9 cellular contexts compared by ENCODE assay signal in genomic region chr5:50967388-50968039, GRCh38.
DNase-seq lines count a peak whose midpoint lies in the region; ATAC-seq and TF ChIP-seq lines count a peak whose summit lies in the region.
"Had no signal": no experiment of that assay in that cellular context is flagged by ENCODE, and none has a peak within 500 bp of the region (broad histone marks: within the 10 kb centered on the region; RNA-seq: fewer than 3 reads in every experiment).

No MANE protein-coding gene starts in this region.

- peaks cover 34 to 69% (median 58%) of the 10 kb centered on the region in 6 donors for H3K4me1 ChIP-seq in spleen

- DNase-seq in NOMO-1 treated with DMSO at 0.1 percent for 48 hours (lab: John Stamatoyannopoulos, UW; ENCODE audit: unreplicated experiment) (peak; percentile 14), NOMO-1 (lab: John Stamatoyannopoulos, UW; ENCODE audit: unreplicated experiment in 2 of 2) (no peak), spleen (peak; percentile 66), HEK293T (ENCODE audit: extremely low spot score) (no peak)
- no peak for DNase-seq in central memory CD4-positive, alpha-beta T cell

- H3K27me3 ChIP-seq in SU-DHL-6 (ENCODE audit: low read length), result no peaks in the 10 kb centered on the region
- peaks cover 10 to 100% (median 86%) of the 10 kb centered on the region in 7 donors for H3K27me3 ChIP-seq in spleen (replicated peaks in 1 of 7)

- H3K79me2 ChIP-seq in SU-DHL-6 (ENCODE audit: insufficient read depth, low read length), result no peaks in the 10 kb centered on the region

- H3K9ac ChIP-seq in SU-DHL-6 (ENCODE audit: low read length), result no peak overlapping the region

- no peak for ATAC-seq in GM18907 (IDR thresholded peaks at IDR 0.05; ENCODE audit: unreplicated experiment)

- H4K20me1 ChIP-seq in SU-DHL-6 (ENCODE audit: low read depth, low read length), result no peaks in the 10 kb centered on the region

- CTCF ChIA-PET in HEK293T (lab: Yijun Ruan, JAX), result no interaction called here

- 2 to 5% (median 3%) methylated on average over 20 to 22 of the region's 22 CpGs for WGBS in spleen, 5 donors

- intact Hi-C loops in spleen (cut with DNase I; ENCODE audit: low total_unique reads), result no loop called here

- no peak overlapping the region for H2AFZ ChIP-seq in SU-DHL-6 (ENCODE audit: low read depth, low read length, severe bottlenecking)

- H3K36me3 ChIP-seq in SU-DHL-6 (ENCODE audit: low read length), result no peaks in the 10 kb centered on the region
- H3K36me3 ChIP-seq in spleen, result no peaks in the 10 kb centered on the region

- H3K27ac ChIP-seq in SU-DHL-6 (ENCODE audit: low read depth, low read length) (no peak overlapping the region), spleen (no peak overlapping the region)
- H3K27ac ChIP-seq: C4-2B had no signal

- H3K4me2 ChIP-seq in SU-DHL-6 (ENCODE audit: low read depth, low read length, poor library complexity, severe bottlenecking), result peak overlapping the region; percentile 22

- no peak for TF ChIP-seq CTCF in SU-DHL-6 (IDR thresholded peaks at IDR 0.05; ENCODE audit: insufficient read depth, low read length, poor library complexity, severe bottlenecking)
- no peak for TF ChIP-seq CTCF in spleen (IDR thresholded peaks at IDR 0.05 in 8 of 11, conservative IDR thresholded peaks at IDR 0.05 in 3 of 11)

- no peak for TF ChIP-seq POLR2A in spleen (IDR thresholded peaks at IDR 0.05)

- H3F3A ChIP-seq in SU-DHL-6 (ENCODE audit: insufficient read depth), result no peaks in the 10 kb centered on the region

- H3K9me2 ChIP-seq in SU-DHL-6 (replicated peaks; ENCODE audit: insufficient read depth, low read length), result no peaks in the 10 kb centered on the region

- H3K9me3 ChIP-seq in SU-DHL-6 (ENCODE audit: insufficient read depth, low read length) (no peaks in the 10 kb centered on the region), spleen (no peaks in the 10 kb centered on the region)

- H3K4me3 ChIP-seq in SU-DHL-6 (ENCODE audit: insufficient read depth, low read length, poor library complexity, severe bottlenecking), result no peak overlapping the region
- H3K4me3 ChIP-seq in iPS-11a (ENCODE audit: low read depth, low read length), result peak overlapping the region; percentile 34
- H3K4me3 ChIP-seq in spleen, result peak overlapping the region in 7 of 8 donors; percentile 10 to 70 (median 45)

- POLR2A ChIA-PET in HEK293T (lab: Yijun Ruan, JAX), result no interaction called here

TF ChIP-seq in HEK293T, 16 proteins besides CTCF, POLR2A, EP300 and RAD21:
- TF ChIP-seq NFRKB (IDR thresholded peaks at IDR 0.05), result no peak
- no peak for TF ChIP-seq ELF4 (IDR thresholded peaks at IDR 0.05)
- TF ChIP-seq BHLHE40 (IDR thresholded peaks at IDR 0.05; ENCODE audit: borderline replicate concordance), result no peak
- TF ChIP-seq FOXM1 (IDR thresholded peaks at IDR 0.05; ENCODE audit: borderline replicate concordance), result no peak
- TF ChIP-seq L3MBTL2 (conservative IDR thresholded peaks at IDR 0.05), result no peak

Comparison
In these comparisons a context has a peak if more than half of its experiments do, and no peak if none do; other contexts are left out.
1. DNase-seq: peak in NOMO-1 treated with DMSO at 0.1 percent for 48 hours (single experiment) and spleen (single experiment); none in NOMO-1 (0 of 2), HEK293T (single experiment) and central memory CD4-positive, alpha-beta T cell (single experiment).